In genomic region chr10:47356708-47357107, GRCh38 we compare ENCODE assay signal across 32 cellular contexts. TPM values are rescaled to one million over a fixed set of nuclear protein-coding genes. Genes with fewer than 3 reads are reported as not detected.
"Had no signal": no experiment of that assay in that cellular context is flagged by ENCODE, and none has a peak within 500 bp of the region (broad histone marks: within the 10 kb centered on the region; RNA-seq: fewer than 3 reads in every experiment).

No MANE protein-coding gene starts in this region.

- DNase-seq: activated B cell treated with CpG ODN at 0.5 μM for 24 hours; activated CD4-positive, alpha-beta memory T cell treated with anti-CD3 and anti-CD28 coated beads for 36 hours; activated CD4-positive, alpha-beta T cell treated with anti-CD3 and anti-CD28 coated beads for 4 hours; activated CD4-positive, alpha-beta T cell treated with anti-CD3 and anti-CD28 coated beads, Interleukin-2, amount 10 ng/mL, durations not matched to agents 24 days and 14 days; activated CD4-positive, alpha-beta T cell treated with anti-CD3 and anti-CD28 coated beads, Interleukin-2, amount 50 U/mL, for 1 hour; activated CD4-positive, alpha-beta T cell treated with anti-CD3 and anti-CD28 coated beads, Interleukin-2, amount 50 U/mL, for 4 hours; activated CD4-positive, CD25-positive, alpha-beta regulatory T cell treated with anti-CD3 and anti-CD28 coated beads, Interleukin-2, amount 50 U/mL, for 72 hours; activated CD8-positive, alpha-beta memory T cell treated with anti-CD3 and anti-CD28 coated beads, Interleukin-2, amount 10 ng/mL, durations not matched to agents 7 days and 5 days; activated CD8-positive, alpha-beta memory T cell treated with anti-CD3 and anti-CD28 coated beads, Interleukin-2, amount 50 U/mL, for 48 hours; activated CD8-positive, alpha-beta T cell treated with anti-CD3 and anti-CD28 coated beads for 36 hours; activated effector memory CD4-positive, alpha-beta T cell treated with Interleukin-2 at 50 U/mL for 16 hours; activated gamma-delta T cell; activated naive CD4-positive, alpha-beta T cell treated with anti-CD3 and anti-CD28 coated beads, Interleukin-2, amount 10 ng/mL, durations not matched to agents 7 days and 5 days; activated naive CD4-positive, alpha-beta T cell treated with Interleukin-2 at 50 U/mL for 16 hours; activated naive CD8-positive, alpha-beta T cell treated with anti-CD3 and anti-CD28 coated beads, Interleukin-2, amount 10 ng/mL, durations not matched to agents 7 days and 5 days; activated naive CD8-positive, alpha-beta T cell treated with anti-CD3 and anti-CD28 coated beads, Interleukin-2, amount 50 U/mL, for 24 hours; activated T-cell treated with anti-CD3 and anti-CD28 coated beads, Interleukin-2, amount 50 U/mL, for 24 hours; activated T-cell treated with anti-CD3 and anti-CD28 coated beads, Interleukin-2, amount 50 U/mL, for 48 hours; amygdala; anterior cingulate cortex; central memory CD4-positive, alpha-beta T cell; T-helper 1 cell; T-helper 2 cell; T-helper 9 cell had no signal

- ATAC-seq: activated CD8-positive, alpha-beta memory T cell treated with anti-CD3 and anti-CD28 coated beads, Interleukin-2, amount 10 ng/mL, durations not matched to agents 7 days and 5 days; activated CD8-positive, alpha-beta T cell treated with anti-CD3 and anti-CD28 coated beads for 36 hours had no signal

- H3K4me3 ChIP-seq: ascending aorta, cardiac muscle cell had no signal

- H3K36me3 ChIP-seq: ascending aorta, cardiac muscle cell had no signal

- H3K4me1 ChIP-seq: ascending aorta had no signal

- H3K27ac ChIP-seq: ascending aorta, cardiac muscle cell, VCaP had no signal

- H3K9me3 ChIP-seq: ascending aorta had no signal

- H3K27me3 ChIP-seq: ascending aorta, cardiac muscle cell had no signal

- FAIRE-seq: bronchial epithelial cell, TTC549 had no signal

RNA-seq across cellular contexts. Expression of gene RBP3, which starts 8.5 kb away (rescaled TPM):
- total RNA-seq: activated B cell treated with CpG ODN at 0.5 μM for 24 hours; activated CD4-positive, alpha-beta memory T cell treated with anti-CD3 and anti-CD28 coated beads for 36 hours; activated CD4-positive, alpha-beta T cell treated with anti-CD3 and anti-CD28 coated beads, Interleukin-2, amount 10 ng/mL, durations not matched to agents 24 days and 14 days; activated CD8-positive, alpha-beta memory T cell treated with anti-CD3 and anti-CD28 coated beads, Interleukin-2, amount 10 ng/mL, durations not matched to agents 7 days and 5 days; activated CD8-positive, alpha-beta T cell treated with anti-CD3 and anti-CD28 coated beads for 36 hours; activated naive CD8-positive, alpha-beta T cell treated with anti-CD3 and anti-CD28 coated beads, Interleukin-2, amount 10 ng/mL, durations not matched to agents 7 days and 5 days; activated T-helper 2 cell treated with anti-CD3 and anti-CD28 coated beads, Interferon-gamma antibody, Interleukin-2, Interleukin-4, amounts not matched to agents 10 μg/mL and 5 μg/mL and 100 μg/mL, durations not matched to agents 14 hours and 24 hours and 36 hours; ascending aorta; bronchial epithelial cell; cardiac muscle cell; cerebellum had no signal
- polyA plus RNA-seq: adipose tissue, cardiac muscle cell had no signal

RNA-seq across cellular contexts. Expression of gene ZNF488, which starts 27.4 kb away (rescaled TPM):
- total RNA-seq: activated B cell treated with CpG ODN at 0.5 μM for 24 hours; activated CD4-positive, alpha-beta T cell treated with anti-CD3 and anti-CD28 coated beads, Interleukin-2, amount 10 ng/mL, durations not matched to agents 24 days and 14 days; activated naive CD8-positive, alpha-beta T cell treated with anti-CD3 and anti-CD28 coated beads, Interleukin-2, amount 10 ng/mL, durations not matched to agents 7 days and 5 days; ascending aorta had no signal

RNA-seq across cellular contexts. Expression of gene GDF2, which starts 34.5 kb away (rescaled TPM):
- total RNA-seq: activated B cell treated with CpG ODN at 0.5 μM for 24 hours; activated CD4-positive, alpha-beta memory T cell treated with anti-CD3 and anti-CD28 coated beads for 36 hours; activated CD4-positive, alpha-beta T cell treated with anti-CD3 and anti-CD28 coated beads, Interleukin-2, amount 10 ng/mL, durations not matched to agents 24 days and 14 days; activated CD8-positive, alpha-beta memory T cell treated with anti-CD3 and anti-CD28 coated beads, Interleukin-2, amount 10 ng/mL, durations not matched to agents 7 days and 5 days; activated CD8-positive, alpha-beta T cell treated with anti-CD3 and anti-CD28 coated beads for 36 hours; activated naive CD8-positive, alpha-beta T cell treated with anti-CD3 and anti-CD28 coated beads, Interleukin-2, amount 10 ng/mL, durations not matched to agents 7 days and 5 days; activated T-helper 2 cell treated with anti-CD3 and anti-CD28 coated beads, Interferon-gamma antibody, Interleukin-2, Interleukin-4, amounts not matched to agents 10 μg/mL and 5 μg/mL and 100 μg/mL, durations not matched to agents 14 hours and 24 hours and 36 hours; bronchial epithelial cell; cerebellum had no signal
- polyA plus RNA-seq: adipose tissue had no signal

RNA-seq across cellular contexts. Expression of gene GDF10, which starts 56.7 kb away (rescaled TPM):
- total RNA-seq: activated B cell treated with CpG ODN at 0.5 μM for 24 hours, bronchial epithelial cell had no signal
